In genomic region chr2:64478036-64478435, GRCh38 we compare ENCODE assay signal across 30 cellular contexts.
"Had no signal": no experiment of that assay in that cellular context is flagged by ENCODE, and none has a peak within 500 bp of the region (broad histone marks: within the 10 kb centered on the region; RNA-seq: fewer than 3 reads in every experiment).

No MANE protein-coding gene starts in this region.

- H3K9me3 Mint-ChIP-seq: activated CD4-positive, alpha-beta memory T cell treated with anti-CD3 and anti-CD28 coated beads for 36 hours; activated CD4-positive, alpha-beta T cell treated with anti-CD3 and anti-CD28 coated beads, Interleukin-2, amount 10 ng/mL, durations not matched to agents 24 days and 14 days; activated naive CD4-positive, alpha-beta T cell treated with anti-CD3 and anti-CD28 coated beads, Interleukin-2, amount 50 U/mL, for 24 hours; activated T-helper 2 cell treated with anti-CD3 and anti-CD28 coated beads, Interferon-gamma antibody, Interleukin-2, Interleukin-4, amounts not matched to agents 10 μg/mL and 5 μg/mL and 100 μg/mL, durations not matched to agents 14 hours and 24 hours and 36 hours; T-helper 1 cell treated with Interleukin-12 subunit alpha and Interleukin-12 subunit beta and Interleukin-4 antibody, amounts not matched to agents 30 μg/mL and 1 μg/mL, for 36 hours had no signal

- DNase-seq: activated CD4-positive, alpha-beta memory T cell treated with anti-CD3 and anti-CD28 coated beads for 36 hours; activated CD4-positive, alpha-beta T cell treated with anti-CD3 and anti-CD28 coated beads, Interleukin-2, amount 10 ng/mL, durations not matched to agents 24 days and 14 days; activated CD4-positive, CD25-positive, alpha-beta regulatory T cell treated with anti-CD3 and anti-CD28 coated beads, Interleukin-2, amount 50 U/mL, for 72 hours; activated CD8-positive, alpha-beta memory T cell treated with anti-CD3 and anti-CD28 coated beads for 24 hours; activated gamma-delta T cell treated with Interleukin-2 at 50 U/mL for 16 hours; activated T-cell treated with anti-CD3 and anti-CD28 coated beads, Interleukin-2, amount 50 U/mL, for 48 hours; aorta; caudate nucleus; IMR-90; KBM-7; NCI-H1092; NCI-H1930; NCI-H2107; NCI-H2171 treated with DMSO at 0.1 percent for 48 hours; NCI-H226; NCI-H524; NCI-H82; NK-92 treated with Interleukin-12 subunit alpha and Interleukin-12 subunit beta, amount 100 ng/mL, for 24 hours; OCI-M1; Right ventricle myocardium superior; SW 1271 had no signal

- H3K4me1 ChIP-seq: SJSA1 had no signal

- H3K36me3 Mint-ChIP-seq: activated CD4-positive, alpha-beta memory T cell treated with anti-CD3 and anti-CD28 coated beads for 36 hours; activated naive CD4-positive, alpha-beta T cell treated with anti-CD3 and anti-CD28 coated beads, Interleukin-2, amount 50 U/mL, for 24 hours; WTC11 had no signal

- H3K27me3 ChIP-seq: breast epithelium, SJSA1 had no signal

- H3K27me3 Mint-ChIP-seq: activated CD4-positive, alpha-beta memory T cell treated with anti-CD3 and anti-CD28 coated beads for 36 hours; activated naive CD4-positive, alpha-beta T cell treated with anti-CD3 and anti-CD28 coated beads, Interleukin-2, amount 50 U/mL, for 24 hours had no signal

- H3K4me3 Mint-ChIP-seq: activated CD4-positive, alpha-beta memory T cell treated with anti-CD3 and anti-CD28 coated beads for 36 hours; activated naive CD4-positive, alpha-beta T cell treated with anti-CD3 and anti-CD28 coated beads, Interleukin-2, amount 50 U/mL, for 24 hours; T-helper 1 cell treated with Interleukin-12 subunit alpha and Interleukin-12 subunit beta and Interleukin-4 antibody, amounts not matched to agents 30 μg/mL and 1 μg/mL, for 36 hours; WTC11 had no signal

- H3K27ac Mint-ChIP-seq: activated CD4-positive, alpha-beta memory T cell treated with anti-CD3 and anti-CD28 coated beads for 36 hours; activated naive CD4-positive, alpha-beta T cell treated with anti-CD3 and anti-CD28 coated beads, Interleukin-2, amount 50 U/mL, for 24 hours; activated T-helper 2 cell treated with anti-CD3 and anti-CD28 coated beads, Interferon-gamma antibody, Interleukin-2, Interleukin-4, amounts not matched to agents 10 μg/mL and 5 μg/mL and 100 μg/mL, durations not matched to agents 14 hours and 24 hours and 36 hours; T-helper 1 cell treated with Interleukin-12 subunit alpha and Interleukin-12 subunit beta and Interleukin-4 antibody, amounts not matched to agents 30 μg/mL and 1 μg/mL, for 36 hours; WTC11 had no signal

- H3K9me3 ChIP-seq: breast epithelium, SJSA1 had no signal

- H3K27ac ChIP-seq: breast epithelium, RWPE1, SJSA1 had no signal

- H3K4me3 ChIP-seq: breast epithelium, SJSA1 had no signal

- ATAC-seq: Panc1, SK-N-SH treated with all-trans-retinoic acid at 6 μM for 48 hours, WTC11 had no signal

- H3K36me3 ChIP-seq: breast epithelium, SJSA1 had no signal
